In genomic region chr2:197850882-197851281, GRCh38 we compare ENCODE assay signal across 16 cellular contexts.
"Had no signal": no experiment of that assay in that cellular context is flagged by ENCODE, and none has a peak within 500 bp of the region (broad histone marks: within the 10 kb centered on the region; RNA-seq: fewer than 3 reads in every experiment).

No MANE protein-coding gene starts in this region.

- ATAC-seq: esophagus mucosa, lower lobe of right lung, natural killer cell had no signal

- H3K27ac Mint-ChIP-seq: activated naive CD8-positive, alpha-beta T cell treated with anti-CD3 and anti-CD28 coated beads, Interleukin-2, amount 10 ng/mL, durations not matched to agents 7 days and 5 days; dendritic cell treated with granulocyte-macrophage colony-stimulating factor and Interleukin-4, amounts not matched to agents 40 ng/mL and 50 ng/mL, for 4 days; natural killer cell; T-helper 2 cell treated with Interferon-gamma antibody and Interleukin-4, amounts not matched to agents 5 μg/mL and 100 μg/mL, for 36 hours had no signal

- H3K36me3 Mint-ChIP-seq: activated naive CD8-positive, alpha-beta T cell treated with anti-CD3 and anti-CD28 coated beads, Interleukin-2, amount 10 ng/mL, durations not matched to agents 7 days and 5 days; natural killer cell had no signal

- H3K27me3 Mint-ChIP-seq: dendritic cell treated with granulocyte-macrophage colony-stimulating factor and Interleukin-4, amounts not matched to agents 40 ng/mL and 50 ng/mL, for 4 days had no signal

- DNase-seq: activated CD4-positive, alpha-beta T cell treated with anti-CD3 and anti-CD28 coated beads, Interleukin-2, amount 50 U/mL, for 48 hours; activated CD4-positive, CD25-positive, alpha-beta regulatory T cell treated with anti-CD3 and anti-CD28 coated beads, Interleukin-2, amount 50 U/mL, for 72 hours; activated gamma-delta T cell; activated naive CD8-positive, alpha-beta T cell treated with anti-CD3 and anti-CD28 coated beads, Interleukin-2, amount 10 ng/mL, durations not matched to agents 7 days and 5 days; activated T-cell treated with anti-CD3 and anti-CD28 coated beads, Interleukin-2, amount 50 U/mL, for 48 hours; heart left ventricle; islet precursor cell; lower lobe of right lung; natural killer cell; transverse colon had no signal

- H3K4me1 Mint-ChIP-seq: natural killer cell had no signal

- H3K27me3 ChIP-seq: heart left ventricle, right atrium auricular region, transverse colon had no signal

- H3K9me3 Mint-ChIP-seq: activated naive CD8-positive, alpha-beta T cell treated with anti-CD3 and anti-CD28 coated beads, Interleukin-2, amount 10 ng/mL, durations not matched to agents 7 days and 5 days; dendritic cell treated with granulocyte-macrophage colony-stimulating factor and Interleukin-4, amounts not matched to agents 40 ng/mL and 50 ng/mL, for 4 days; natural killer cell; T-helper 2 cell treated with Interferon-gamma antibody and Interleukin-4, amounts not matched to agents 5 μg/mL and 100 μg/mL, for 36 hours had no signal

- H3K36me3 ChIP-seq: cardiac muscle cell, heart left ventricle, lower lobe of right lung, right atrium auricular region, transverse colon had no signal

- H3K4me3 Mint-ChIP-seq: activated naive CD8-positive, alpha-beta T cell treated with anti-CD3 and anti-CD28 coated beads, Interleukin-2, amount 10 ng/mL, durations not matched to agents 7 days and 5 days; dendritic cell treated with granulocyte-macrophage colony-stimulating factor and Interleukin-4, amounts not matched to agents 40 ng/mL and 50 ng/mL, for 4 days; natural killer cell; T-helper 2 cell treated with Interferon-gamma antibody and Interleukin-4, amounts not matched to agents 5 μg/mL and 100 μg/mL, for 36 hours had no signal

- H3K27ac ChIP-seq: cardiac muscle cell, lower lobe of right lung, right atrium auricular region, skin epidermis, transverse colon had no signal

- H3K4me3 ChIP-seq: cardiac muscle cell, heart left ventricle, lower lobe of right lung, right atrium auricular region, skin epidermis, transverse colon had no signal

- H3K9me3 ChIP-seq: heart left ventricle, lower lobe of right lung, right atrium auricular region, transverse colon had no signal

- H3K4me1 ChIP-seq: lower lobe of right lung had no signal
